ENCODE assay signal across 8 cellular contexts in genomic region chr15:28885630-28886430, GRCh38. TPM values are rescaled to one million over a fixed set of nuclear protein-coding genes. Genes with fewer than 3 reads are reported as not detected.
DNase-seq lines count a peak whose midpoint lies in the region; ATAC-seq and TF ChIP-seq lines count a peak whose summit lies in the region.

APBA2 (plus strand) TSS chr15:28885974; CDS start chr15:29053885, 167,911 bp downstream.

- H3K36me3 ChIP-seq in effector memory CD4-positive, alpha-beta T cell (ENCODE audit: control insufficient read depth, insufficient read depth, low read length), result no peaks in the 10 kb centered on the region
- H3K36me3 ChIP-seq in thyroid gland, result no peaks in the 10 kb centered on the region

- H3K4me3 ChIP-seq in effector memory CD4-positive, alpha-beta T cell (ENCODE audit: insufficient read depth, low read depth, low read length, poor library complexity, severe bottlenecking), result peak within 1 kb of the TSS; percentile 71
- peak within 1 kb of the TSS; percentile 41 for H3K4me3 ChIP-seq in mononuclear cell (ENCODE audit: low read length)
- peak within 1 kb of the TSS in 2 of 3 donors; percentile 44 to 45 for H3K4me3 ChIP-seq in thyroid gland (replicated peaks in 1 of 3)

- peak within 1 kb of the TSS; percentile 28 for H3K27ac ChIP-seq in effector memory CD4-positive, alpha-beta T cell (ENCODE audit: insufficient read depth, low read length, poor library complexity, severe bottlenecking)
- no peak within 1 kb of the TSS for H3K27ac ChIP-seq in thyroid gland

- peaks cover 6% of the 10 kb centered on the region for H3K27me3 Mint-ChIP-seq in HFFc6 (ENCODE audit: insufficient read depth)
- H3K27me3 Mint-ChIP-seq in activated CD4-positive, alpha-beta memory T cell treated with anti-CD3 and anti-CD28 coated beads for 36 hours, result no peaks in the 10 kb centered on the region

- peaks cover 29% of the 10 kb centered on the region for H3K4me1 ChIP-seq in effector memory CD4-positive, alpha-beta T cell (ENCODE audit: control insufficient read depth, insufficient read depth, low read length, poor library complexity, severe bottlenecking)
- H3K4me1 ChIP-seq in mononuclear cell (ENCODE audit: insufficient read depth, low read length) (peaks cover 16% of the 10 kb centered on the region), thyroid gland (peaks cover 0 to 15% of the 10 kb centered on the region in 2 donors)

- intact Hi-C loops in activated CD4-positive, alpha-beta memory T cell treated with anti-CD3 and anti-CD28 coated beads for 36 hours (cut with micrococcal nuclease), result loop anchor here (5.0 kb wide), 1 partner anchor 206 kb away; no protein-coding TSS in a partner anchor
- intact Hi-C loops in thyroid gland (cut with DNase I), result no loop called here

- H3K4me1 Mint-ChIP-seq in HFFc6 (ENCODE audit: low read depth), result no peaks in the 10 kb centered on the region
- peaks cover 35% of the 10 kb centered on the region for H3K4me1 Mint-ChIP-seq in activated CD4-positive, alpha-beta memory T cell treated with anti-CD3 and anti-CD28 coated beads for 36 hours (ENCODE audit: low read depth)

- no peaks in the 10 kb centered on the region for H3K9me3 ChIP-seq in effector memory CD4-positive, alpha-beta T cell (ENCODE audit: control insufficient read depth, low read length)
- no peaks in the 10 kb centered on the region for H3K9me3 ChIP-seq in mononuclear cell (ENCODE audit: low read depth, low read length)
- H3K9me3 ChIP-seq in thyroid gland, result no peaks in the 10 kb centered on the region

- DNase-seq in A172 (ENCODE audit: low spot score) (no peak), HFFc6 (no peak), thyroid gland (peak; percentile 40 to 46)
- peak; percentile 50 for DNase-seq in activated CD4-positive, alpha-beta memory T cell treated with anti-CD3 and anti-CD28 coated beads for 36 hours
- peak in 1 of 3 donors; percentile 9 for DNase-seq in effector memory CD4-positive, alpha-beta T cell

- WGBS in thyroid gland, 2 donors, result no CpG with 5 or more reads among the region's 109 CpGs

- no peaks in the 10 kb centered on the region for H3K36me3 Mint-ChIP-seq in HFFc6 (ENCODE audit: low read depth)
- H3K36me3 Mint-ChIP-seq in activated CD4-positive, alpha-beta memory T cell treated with anti-CD3 and anti-CD28 coated beads for 36 hours, result no peaks in the 10 kb centered on the region

- no peak for TF ChIP-seq POLR2A in thyroid gland (IDR thresholded peaks at IDR 0.05)

- CTCF ChIA-PET in activated CD4-positive, alpha-beta memory T cell treated with anti-CD3 and anti-CD28 coated beads for 36 hours (lab: Charles Lee), result interaction anchor here (0.6 to 1.4 kb wide), 4 partner anchors 9 to 206 kb away, joined by 3 to 4 read pairs (median 3); no protein-coding TSS in a partner anchor

- H3K4me3 Mint-ChIP-seq in HFFc6, result peak within 1 kb of the TSS; percentile 79
- peak within 1 kb of the TSS; percentile 70 for H3K4me3 Mint-ChIP-seq in activated CD4-positive, alpha-beta memory T cell treated with anti-CD3 and anti-CD28 coated beads for 36 hours

- ATAC-seq in GM18520 (IDR thresholded peaks at IDR 0.05; ENCODE audit: unreplicated experiment) (no peak), HG03565 (IDR thresholded peaks at IDR 0.05; ENCODE audit: unreplicated experiment) (no peak)

- H3K27ac Mint-ChIP-seq in HFFc6, result no peak within 1 kb of the TSS
- H3K27ac Mint-ChIP-seq in activated CD4-positive, alpha-beta memory T cell treated with anti-CD3 and anti-CD28 coated beads for 36 hours, result no peak within 1 kb of the TSS

- no peak for TF ChIP-seq CTCF in HFFc6 (IDR thresholded peaks at IDR 0.05)
- TF ChIP-seq CTCF in thyroid gland (IDR thresholded peaks at IDR 0.05), result peak in 1 of 6 experiments; percentile 3

- POLR2A ChIA-PET in activated CD4-positive, alpha-beta memory T cell treated with anti-CD3 and anti-CD28 coated beads for 36 hours (lab: Charles Lee), result no interaction called here

- H3K9me3 Mint-ChIP-seq in HFFc6, result no peaks in the 10 kb centered on the region
- H3K9me3 Mint-ChIP-seq in activated CD4-positive, alpha-beta memory T cell treated with anti-CD3 and anti-CD28 coated beads for 36 hours, result no peaks in the 10 kb centered on the region

- no peaks in the 10 kb centered on the region for H3K27me3 ChIP-seq in effector memory CD4-positive, alpha-beta T cell (replicated peaks; ENCODE audit: control insufficient read depth, insufficient read depth, low read length, poor library complexity, severe bottlenecking)
- peaks cover 12% of the 10 kb centered on the region for H3K27me3 ChIP-seq in mononuclear cell (ENCODE audit: insufficient read depth, low read length)
- no peaks in the 10 kb centered on the region for H3K27me3 ChIP-seq in thyroid gland

RNA-seq across cellular contexts. Expression of gene APBA2, which starts in this region (rescaled TPM):
- total RNA-seq in A172 (2014; rRNA removed; shearing (Covaris generic)), result 25.7 and 34.8 TPM in 2 replicates
- 1 to 10 TPM; 5.3 to 6.5 (median 6.1) TPM for total RNA-seq in HFFc6 (2021; fragmentation: NEBNext Ultra II Directional; extraction: Animal tissue kit (Norgen Biotek cat#: 25700))
- 1 to 10 TPM; 6.4 to 8.9 TPM for total RNA-seq in activated CD4-positive, alpha-beta memory T cell treated with anti-CD3 and anti-CD28 coated beads for 36 hours
- total RNA-seq in mononuclear cell (78.6 TPM), thyroid gland (10 to 100 TPM in 2 of 4 donors, 1 to 10 TPM in 2; 7.7 to 14.4 (median 11.6) TPM)

Comparison
In these comparisons a context has a peak if more than half of its experiments do, and no peak if none do; other contexts are left out.
1. DNase-seq: peak in activated CD4-positive, alpha-beta memory T cell treated with anti-CD3 and anti-CD28 coated beads for 36 hours (single experiment) and thyroid gland (2 of 2); none in A172 (single experiment) and HFFc6 (single experiment).
2. Peak in every context shown above with its lines, with median percentiles within 50 percentile points of each other: H3K4me3 ChIP-seq.